8 cellular contexts compared by ENCODE assay signal in the genomic region with DNA sequence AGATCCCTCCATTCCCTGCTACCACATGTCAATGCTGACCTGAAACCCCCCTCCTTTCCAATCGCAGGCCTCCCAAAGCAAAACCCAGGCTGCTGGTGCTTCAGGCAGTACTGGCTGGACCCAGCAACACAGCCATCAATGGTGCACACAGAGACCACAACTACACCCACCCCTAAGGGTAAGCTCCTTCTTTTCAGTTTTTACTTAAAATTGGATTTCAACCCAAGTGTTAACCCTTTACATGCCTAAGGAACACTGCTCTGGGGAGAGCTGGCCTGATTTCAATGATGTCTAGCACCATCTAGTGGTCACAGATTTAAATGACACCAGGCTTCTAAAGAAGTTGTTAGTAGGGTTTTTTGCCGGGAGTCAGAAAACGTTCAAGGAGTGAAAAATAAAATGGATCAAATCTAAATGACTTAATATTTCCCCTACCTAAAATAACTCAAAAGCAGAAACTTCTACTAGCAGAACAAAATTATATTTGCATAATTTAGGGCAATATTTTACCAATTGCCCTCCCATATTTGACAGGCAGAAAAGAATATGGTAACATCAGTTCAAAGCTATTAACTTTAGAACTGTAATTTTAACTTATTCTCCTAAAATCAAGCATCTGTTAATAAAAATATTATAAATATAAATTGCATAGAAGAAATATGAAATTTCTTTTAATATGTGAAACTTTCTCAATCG. TPM values are rescaled to one million over a fixed set of nuclear protein-coding genes. Genes with fewer than 3 reads are reported as not detected.
DNase-seq lines count a peak whose midpoint lies in the region; ATAC-seq and TF ChIP-seq lines count a peak whose summit lies in the region.

No MANE protein-coding gene starts in this region.

- H3K36me3 Mint-ChIP-seq in Caco-2 (ENCODE audit: insufficient read depth, unreplicated experiment) = peaks cover 7% of the 10 kb centered on the region

- intact Hi-C loops in Caco-2 (cut with micrococcal nuclease; ENCODE audit: unreplicated experiment) = loop anchor here (5.0 kb wide), 1 partner anchor 125 kb away; a partner anchor contains a TSS

- H3K27me3 ChIP-seq in Caco-2 (replicated peaks; ENCODE audit: control insufficient read depth, insufficient read depth, low read length) = no peaks in the 10 kb centered on the region
- no peaks in the 10 kb centered on the region for H3K27me3 ChIP-seq in foreskin keratinocyte

- ATAC-seq in GM21423 (IDR thresholded peaks at IDR 0.05; ENCODE audit: unreplicated experiment) = peak; percentile 58
- ATAC-seq in foreskin keratinocyte = peak; percentile 56
- ATAC-seq in GM21515 (IDR thresholded peaks at IDR 0.05; ENCODE audit: unreplicated experiment) = no peak
- no peak for ATAC-seq in HG03108 (IDR thresholded peaks at IDR 0.05; ENCODE audit: unreplicated experiment)

- H3K27me3 Mint-ChIP-seq in Caco-2 (ENCODE audit: insufficient read depth, unreplicated experiment) = no peaks in the 10 kb centered on the region

- no peaks in the 10 kb centered on the region for H3K9me3 ChIP-seq in Caco-2

- no peaks in the 10 kb centered on the region for H3K36me3 ChIP-seq in Caco-2 (ENCODE audit: control insufficient read depth, insufficient read depth, low read length)

- POLR2A ChIA-PET in Caco-2 (lab: Charles Lee) = no interaction called here

- H3K4me3 Mint-ChIP-seq in Caco-2 (ENCODE audit: unreplicated experiment) = no peak overlapping the region

- BruUV-seq in Caco-2 (replicated peaks; lab: Mats Ljungman, UMichigan) = no TSS peak

- no peaks in the 10 kb centered on the region for H3K9me3 Mint-ChIP-seq in Caco-2 (ENCODE audit: unreplicated experiment)

- peak; percentile 38 to 53 for TF ChIP-seq CTCF in Caco-2 (IDR thresholded peaks at IDR 0.05; ENCODE audit: insufficient read depth in 1 of 2, low read depth in 1 of 2, low read length in 1 of 2, severe bottlenecking in 1 of 2, unreplicated experiment in 1 of 2)
- peak; percentile 59 for TF ChIP-seq CTCF in WI38 (IDR thresholded peaks at IDR 0.05; ENCODE audit: low read depth, low read length)
- peak; percentile 84 for TF ChIP-seq CTCF in foreskin keratinocyte (conservative IDR thresholded peaks at IDR 0.05)

- H3K4me1 Mint-ChIP-seq in Caco-2 (ENCODE audit: low read depth, unreplicated experiment) = no peaks in the 10 kb centered on the region

- no peak overlapping the region for H3K27ac Mint-ChIP-seq in Caco-2 (ENCODE audit: unreplicated experiment)

- CTCF ChIA-PET in Caco-2 (lab: Charles Lee) = interaction anchor here (0.6 kb wide), 1 partner anchor 143 kb away, joined by 3 read pairs; no protein-coding TSS in a partner anchor

- no peak overlapping the region for H3K4me3 ChIP-seq in Caco-2 (ENCODE audit: low read depth, low read length)
- no peak overlapping the region for H3K4me3 ChIP-seq in WI38 (ENCODE audit: low read depth, low read length)

- no peaks in the 10 kb centered on the region for H3K4me1 ChIP-seq in Caco-2
- H3K4me1 ChIP-seq in foreskin keratinocyte = no peaks in the 10 kb centered on the region

- DNase-seq in Caco-2 (peak in 1 of 2 experiments; percentile 29), NCI-H2171 (lab: John Stamatoyannopoulos, UW) (peak; percentile 35), foreskin keratinocyte (peak in 1 of 2 donors; percentile 27), pons (ENCODE audit: low spot score) (peak; percentile 60)

- H3K27ac ChIP-seq in foreskin keratinocyte = no peak overlapping the region

RNA-seq across cellular contexts. Expression of a gene that starts 24.6 kb away (rescaled TPM):
- total RNA-seq in Caco-2 (2022) = 14.5 and 17.1 TPM in 2 replicates
- total RNA-seq in foreskin keratinocyte = 19.6 and 21.5 TPM in 2 replicates
- polyA plus RNA-seq in foreskin keratinocyte = 8.0 and 8.2 TPM in 2 replicates

RNA-seq across cellular contexts. Expression of a gene that starts 59.8 kb away (rescaled TPM):
- 114 and 116 TPM in 2 replicates for total RNA-seq in Caco-2 (2022)
- 156 and 163 TPM in 2 replicates for total RNA-seq in foreskin keratinocyte
- polyA plus RNA-seq in foreskin keratinocyte = 71.9 and 75.9 TPM in 2 replicates

Comparison
In these comparisons a context has a peak if more than half of its experiments do, and no peak if none do; other contexts are left out.
1. ATAC-seq: peak in GM21423 (single experiment) and foreskin keratinocyte (single experiment); none in GM21515 (single experiment) and HG03108 (single experiment).
2. Peak in every context shown above with its lines, with median percentiles within 50 percentile points of each other: CTCF ChIP-seq.